ENCODE assay signal across 9 cellular contexts in the genomic region with DNA sequence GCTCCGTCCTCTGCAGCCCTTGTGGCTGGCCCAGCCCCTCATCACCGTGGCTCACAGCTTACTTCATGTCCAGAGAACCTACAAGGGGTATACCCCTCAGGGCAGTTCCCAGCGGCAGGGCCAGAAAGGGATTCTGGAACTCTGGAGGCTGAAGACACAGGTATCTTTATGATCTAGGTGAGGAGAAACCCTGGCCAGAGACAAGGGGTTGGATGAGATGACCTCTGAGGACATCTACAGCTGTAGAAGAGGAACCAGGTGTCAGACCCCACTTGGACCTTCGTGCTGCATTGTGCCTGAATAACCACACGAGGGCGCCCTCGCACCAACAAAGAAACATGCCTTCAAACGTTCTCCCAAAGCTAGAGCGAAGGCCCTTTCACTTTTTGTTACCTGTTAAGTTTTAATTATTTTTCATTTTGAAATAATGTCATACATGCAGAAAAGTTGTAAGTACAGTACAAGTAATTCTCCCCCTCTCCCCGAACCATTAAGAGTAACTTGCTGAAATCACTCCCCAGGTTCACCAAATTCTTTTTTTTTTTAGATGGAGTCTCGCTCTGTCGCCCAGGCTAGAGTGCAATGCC.
DNase-seq lines count a peak whose midpoint lies in the region; ATAC-seq and TF ChIP-seq lines count a peak whose summit lies in the region.
"Had no signal": no experiment of that assay in that cellular context is flagged by ENCODE, and none has a peak within 500 bp of the region (broad histone marks: within the 10 kb centered on the region; RNA-seq: fewer than 3 reads in every experiment).

No MANE protein-coding gene starts in this region.

- no peak overlapping the region for H3K27ac Mint-ChIP-seq in activated T-cell treated with anti-CD3 and anti-CD28 coated beads, Interleukin-2, amount 50 U/mL, for 72 hours
- H3K27ac Mint-ChIP-seq: T-helper 1 cell treated with Interleukin-12 subunit alpha and Interleukin-12 subunit beta and Interleukin-4 antibody, amounts not matched to agents 30 μg/mL and 1 μg/mL, for 36 hours had no signal

- H3K4me3 ChIP-seq in fibroblast of the aortic adventitia (ENCODE audit: low read depth, low read length) (no peak overlapping the region), thyroid gland (replicated peaks in 1 of 3) (no peak overlapping the region)

- peaks cover 26% of the 10 kb centered on the region for H3K4me1 Mint-ChIP-seq in activated T-cell treated with anti-CD3 and anti-CD28 coated beads, Interleukin-2, amount 50 U/mL, for 72 hours (ENCODE audit: low read depth)

- peak; percentile 85 for TF ChIP-seq CTCF in fibroblast of the aortic adventitia (IDR thresholded peaks at IDR 0.05; ENCODE audit: insufficient read depth, low read length)
- peak; percentile 81 to 97 (median 90) for TF ChIP-seq CTCF in thyroid gland (IDR thresholded peaks at IDR 0.05)

- H3K4me1 ChIP-seq in thyroid gland = peaks cover 0 to 4% of the 10 kb centered on the region in 2 donors

- peak; percentile 54 for DNase-seq in COLO829 (ENCODE audit: low spot score)
- DNase-seq in HUDEP-2 (lab: John Stamatoyannopoulos, UW; ENCODE audit: unreplicated experiment in 76 of 76) = peak in 54 of 76 experiments; percentile 2 to 67 (median 35)
- peak; percentile 62 for DNase-seq in RKO (ENCODE audit: low spot score)
- peak; percentile 66 to 77 for DNase-seq in activated T-cell treated with anti-CD3 and anti-CD28 coated beads, Interleukin-2, amount 50 U/mL, for 72 hours
- DNase-seq in fibroblast of the aortic adventitia (ENCODE audit: low read depth) = peak; percentile 77
- peak in 47 of 56 donors; percentile 2 to 84 (median 33) for DNase-seq in nucleus accumbens (lab: John Stamatoyannopoulos, UW)
- DNase-seq in thyroid gland = peak; percentile 62 to 74

- H3K36me3 Mint-ChIP-seq in activated T-cell treated with anti-CD3 and anti-CD28 coated beads, Interleukin-2, amount 50 U/mL, for 72 hours (ENCODE audit: insufficient read depth in 2 of 2) = no peaks in the 10 kb centered on the region

- H3K27ac ChIP-seq in thyroid gland = no peak overlapping the region

- H3K9me3 ChIP-seq in thyroid gland = no peaks in the 10 kb centered on the region

- no peaks in the 10 kb centered on the region for H3K36me3 ChIP-seq in thyroid gland

- 30 to 37% methylated on average over 11 to 12 of the region's 12 CpGs for WGBS in thyroid gland, 2 donors

- H3K27me3 ChIP-seq in thyroid gland = no peaks in the 10 kb centered on the region

- no peaks in the 10 kb centered on the region for H3K9me3 Mint-ChIP-seq in activated T-cell treated with anti-CD3 and anti-CD28 coated beads, Interleukin-2, amount 50 U/mL, for 72 hours
- H3K9me3 Mint-ChIP-seq: T-helper 1 cell treated with Interleukin-12 subunit alpha and Interleukin-12 subunit beta and Interleukin-4 antibody, amounts not matched to agents 30 μg/mL and 1 μg/mL, for 36 hours had no signal

- H3K27me3 Mint-ChIP-seq in activated T-cell treated with anti-CD3 and anti-CD28 coated beads, Interleukin-2, amount 50 U/mL, for 72 hours (ENCODE audit: low read depth) = peaks cover 12% of the 10 kb centered on the region

- no peak for TF ChIP-seq POLR2A in thyroid gland (IDR thresholded peaks at IDR 0.05)

- intact Hi-C loops in thyroid gland (cut with DNase I) = loop anchor here (5.0 to 10.0 kb wide), 2 partner anchors 361 to 488 kb away; no protein-coding TSS in a partner anchor

- no peak overlapping the region for H3K4me3 Mint-ChIP-seq in activated T-cell treated with anti-CD3 and anti-CD28 coated beads, Interleukin-2, amount 50 U/mL, for 72 hours
- H3K4me3 Mint-ChIP-seq: T-helper 1 cell treated with Interleukin-12 subunit alpha and Interleukin-12 subunit beta and Interleukin-4 antibody, amounts not matched to agents 30 μg/mL and 1 μg/mL, for 36 hours had no signal

- peak; percentile 56 to 66 for ATAC-seq in activated T-cell treated with anti-CD3 and anti-CD28 coated beads, Interleukin-2, amount 50 U/mL, for 72 hours (replicated peaks in 1 of 2)
- ATAC-seq in GM21528 (IDR thresholded peaks at IDR 0.05; ENCODE audit: low FRiP score, unreplicated experiment) = no peak
